1 cellular context compared by ENCODE assay signal in genomic region chr12:13255792-13256704, GRCh38.
TF ChIP-seq lines count a peak whose summit lies in the region.

No MANE protein-coding gene starts in this region.

TF ChIP-seq in HepG2, 621 proteins besides CTCF, POLR2A, EP300 and RAD21 (continued from another document):
- TF ChIP-seq TFE3 (CRISPR knock-in tag; IDR thresholded peaks at IDR 0.05) (peak; percentile 79), SIX1 (CRISPR knock-in tag; IDR thresholded peaks at IDR 0.05; ENCODE audit: borderline replicate concordance) (no peak), KLF6 (CRISPR knock-in tag; IDR thresholded peaks at IDR 0.05) (no peak)
